In the genomic region with DNA sequence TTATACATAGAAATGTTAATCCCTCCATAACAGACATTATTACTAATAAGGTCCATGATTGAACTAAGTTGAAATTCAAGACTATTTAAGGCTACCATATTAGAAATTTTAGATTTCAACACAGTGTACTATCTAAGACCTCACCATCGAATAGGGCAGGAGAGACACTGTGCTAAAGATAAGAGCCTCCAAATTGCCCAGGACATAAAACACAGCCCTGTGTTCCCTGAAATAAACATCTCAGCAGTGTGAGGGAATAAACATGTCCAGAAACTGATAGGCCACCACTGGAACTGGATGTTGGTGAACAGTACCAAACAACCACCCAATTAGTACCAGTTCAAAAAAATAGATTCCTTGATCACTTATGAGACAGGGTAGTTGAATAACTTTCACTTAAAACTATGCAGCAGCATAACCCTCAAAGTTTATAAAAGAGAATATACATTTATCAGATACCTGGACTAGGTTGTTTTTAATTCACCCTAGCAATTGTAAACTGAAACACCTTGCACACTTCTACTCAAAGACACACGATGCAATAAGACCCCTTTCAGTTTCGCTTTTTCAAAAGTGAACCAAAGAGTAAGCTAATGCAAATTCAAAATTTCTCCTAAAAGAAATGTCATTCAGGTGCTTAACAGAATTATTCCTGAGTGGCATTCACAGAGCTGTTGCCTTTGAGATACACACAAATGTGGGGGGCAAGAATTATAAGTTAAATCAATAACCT, we compare ENCODE assay signal across 1 cellular context.
TF ChIP-seq lines count a peak whose summit lies in the region.

No MANE protein-coding gene starts in this region.

TF ChIP-seq in WTC11, 78 proteins besides CTCF, POLR2A, EP300 and RAD21 (continued from another document):
- TF ChIP-seq, protein P1, sequence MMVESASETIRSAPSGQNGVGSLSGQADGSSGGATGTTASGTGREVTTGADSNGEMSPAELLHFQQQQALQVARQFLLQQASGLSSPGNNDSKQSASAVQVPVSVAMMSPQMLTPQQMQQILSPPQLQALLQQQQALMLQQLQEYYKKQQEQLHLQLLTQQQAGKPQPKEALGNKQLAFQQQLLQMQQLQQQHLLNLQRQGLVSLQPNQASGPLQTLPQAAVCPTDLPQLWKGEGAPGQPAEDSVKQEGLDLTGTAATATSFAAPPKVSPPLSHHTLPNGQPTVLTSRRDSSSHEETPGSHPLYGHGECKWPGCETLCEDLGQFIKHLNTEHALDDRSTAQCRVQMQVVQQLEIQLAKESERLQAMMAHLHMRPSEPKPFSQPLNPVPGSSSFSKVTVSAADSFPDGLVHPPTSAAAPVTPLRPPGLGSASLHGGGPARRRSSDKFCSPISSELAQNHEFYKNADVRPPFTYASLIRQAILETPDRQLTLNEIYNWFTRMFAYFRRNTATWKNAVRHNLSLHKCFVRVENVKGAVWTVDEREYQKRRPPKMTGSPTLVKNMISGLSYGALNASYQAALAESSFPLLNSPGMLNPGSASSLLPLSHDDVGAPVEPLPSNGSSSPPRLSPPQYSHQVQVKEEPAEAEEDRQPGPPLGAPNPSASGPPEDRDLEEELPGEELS (CRISPR knock-in tag; IDR thresholded peaks at IDR 0.05): no peak
- TF ChIP-seq ZNF416 (CRISPR knock-in tag; IDR thresholded peaks at IDR 0.05) (no peak), NR2C2 (CRISPR knock-in tag; IDR thresholded peaks at IDR 0.05) (no peak)
- TF ChIP-seq, protein P2, sequence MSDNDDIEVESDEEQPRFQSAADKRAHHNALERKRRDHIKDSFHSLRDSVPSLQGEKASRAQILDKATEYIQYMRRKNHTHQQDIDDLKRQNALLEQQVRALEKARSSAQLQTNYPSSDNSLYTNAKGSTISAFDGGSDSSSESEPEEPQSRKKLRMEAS (CRISPR knock-in tag; IDR thresholded peaks at IDR 0.05): no peak
- TF ChIP-seq, protein P3, sequence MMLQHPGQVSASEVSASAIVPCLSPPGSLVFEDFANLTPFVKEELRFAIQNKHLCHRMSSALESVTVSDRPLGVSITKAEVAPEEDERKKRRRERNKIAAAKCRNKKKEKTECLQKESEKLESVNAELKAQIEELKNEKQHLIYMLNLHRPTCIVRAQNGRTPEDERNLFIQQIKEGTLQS (CRISPR knock-in tag; conservative IDR thresholded peaks at IDR 0.05): no peak
- TF ChIP-seq, protein P4, sequence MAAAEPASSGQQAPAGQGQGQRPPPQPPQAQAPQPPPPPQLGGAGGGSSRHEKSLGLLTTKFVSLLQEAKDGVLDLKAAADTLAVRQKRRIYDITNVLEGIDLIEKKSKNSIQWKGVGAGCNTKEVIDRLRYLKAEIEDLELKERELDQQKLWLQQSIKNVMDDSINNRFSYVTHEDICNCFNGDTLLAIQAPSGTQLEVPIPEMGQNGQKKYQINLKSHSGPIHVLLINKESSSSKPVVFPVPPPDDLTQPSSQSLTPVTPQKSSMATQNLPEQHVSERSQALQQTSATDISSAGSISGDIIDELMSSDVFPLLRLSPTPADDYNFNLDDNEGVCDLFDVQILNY (CRISPR knock-in tag; IDR thresholded peaks at IDR 0.05): no peak
